In genomic region chr1:44543064-44543815, GRCh38 we compare ENCODE assay signal across 19 cellular contexts.
DNase-seq lines count a peak whose midpoint lies in the region; ATAC-seq, FAIRE-seq and TF ChIP-seq lines count a peak whose summit lies in the region.
"Had no signal": no experiment of that assay in that cellular context is flagged by ENCODE, and none has a peak within 500 bp of the region (broad histone marks: within the 10 kb centered on the region; RNA-seq: fewer than 3 reads in every experiment).

No MANE protein-coding gene starts in this region.

- peaks cover 0 to 6% of the 10 kb centered on the region in 2 experiments; a peak in 1 of 5 replicates for H3K4me1 ChIP-seq in K562 (replicated peaks in 1 of 2; ENCODE audit: control insufficient read depth in 2 of 2, insufficient read depth in 2 of 2, low read length in 2 of 2)
- H3K4me1 ChIP-seq: pancreas had no signal

- in situ Hi-C loops in K562 (cut with MboI): no loop called here

- TF ChIP-seq EP300 in K562 (IDR thresholded peaks at IDR 0.05; ENCODE audit: low read length): no peak

- no TSS peak for BruUV-seq in K562 (replicated peaks; lab: Mats Ljungman, UMichigan)

- TF ChIP-seq RAD21 in K562 (CRISPR knock-in tag; conservative IDR thresholded peaks at IDR 0.05 in 1 of 2, IDR thresholded peaks at IDR 0.05 in 1 of 2): no peak

- POLR2A ChIA-PET in K562 (lab: Yijun Ruan, JAX): interaction anchor here (0.5 to 4.7 kb wide), 6 partner anchors 11 to 135 kb away, joined by 3 to 21 read pairs (median 3); no protein-coding TSS in a partner anchor

- H3K9me1 ChIP-seq in K562 (ENCODE audit: control insufficient read depth, insufficient read depth, low read length): no peaks in the 10 kb centered on the region

- intact Hi-C loops in K562 (cut with micrococcal nuclease): no loop called here

- ATAC-seq in K562 (peak; percentile 59), GM19452 (IDR thresholded peaks at IDR 0.05; ENCODE audit: unreplicated experiment) (no peak)
- no peak for ATAC-seq in stimulated activated naive CD8-positive, alpha-beta T cell treated with anti-CD3 and anti-CD28 coated beads, Interleukin-15, Interleukin-2, amounts not matched to agents 100 U/mL and 50 U/mL, for 24 hours
- ATAC-seq: pancreas had no signal

- 0 out of 2 replicates have a peak, but pooled peaks cover 5% of the 10 kb centered on the region for H4K20me1 ChIP-seq in K562 (replicated peaks; ENCODE audit: control insufficient read depth, insufficient read depth, low read length)

- no peaks in the 10 kb centered on the region for H3K9me3 ChIP-seq in K562 (replicated peaks; ENCODE audit: control insufficient read depth, insufficient read depth, low read depth, low read length)
- H3K9me3 ChIP-seq: pancreas, Peyer's patch had no signal

- H3K9ac ChIP-seq in K562 (ENCODE audit: insufficient read depth in 1 of 2, low read depth in 2 of 2, low read length in 2 of 2): peak overlapping the region in 1 of 2 experiments; percentile 40; a peak in 1 of 4 replicates

- no peak for FAIRE-seq in K562 (lab: Jason Lieb, UNC)
- FAIRE-seq: endothelial cell of umbilical vein, GM12891, pancreas had no signal

- H3K4me2 ChIP-seq in K562 (ENCODE audit: insufficient read depth, low read length): no peak overlapping the region

- peaks cover 56 to 64% of the 10 kb centered on the region in 2 experiments for H3K27me3 ChIP-seq in K562 (ENCODE audit: control insufficient read depth in 2 of 2, insufficient read depth in 2 of 2, low read length in 2 of 2)
- H3K27me3 ChIP-seq in layer of hippocampus (ENCODE audit: control insufficient read depth, insufficient read depth, low read length): no peaks in the 10 kb centered on the region
- H3K27me3 ChIP-seq: pancreas, Peyer's patch had no signal

- no peak overlapping the region for H3K4me3 ChIP-seq in K562
- H3K4me3 ChIP-seq: lung, pancreas, Peyer's patch had no signal

- no peak for TF ChIP-seq POLR2A in K562 (conservative IDR thresholded peaks at IDR 0.05)

- no peaks in the 10 kb centered on the region for H3K36me3 ChIP-seq in K562 (ENCODE audit: control insufficient read depth, insufficient read depth, low read length)
- H3K36me3 ChIP-seq: pancreas, Peyer's patch had no signal

- H3K79me2 ChIP-seq in K562 (ENCODE audit: control insufficient read depth, insufficient read depth, low read length): no peaks in the 10 kb centered on the region

- DNase-seq in ELF-1 (ENCODE audit: low read depth, low spot score) (peak; percentile 89), NCI-H1417 (lab: John Stamatoyannopoulos, UW) (peak in 2 of 3 experiments; percentile 90 to 98), K562 (ENCODE audit: extremely low read depth in 1 of 4, low spot score in 3 of 4) (peak in 2 of 4 experiments; percentile 65 to 68), amniotic stem cell (lab: John Stamatoyannopoulos, UW) (no peak)
- no peak for DNase-seq in stimulated activated naive CD8-positive, alpha-beta T cell treated with anti-CD3 and anti-CD28 coated beads, Interleukin-15, Interleukin-2, amounts not matched to agents 100 U/mL and 50 U/mL, for 24 hours
- no peak for DNase-seq in central memory CD4-positive, alpha-beta T cell
- DNase-seq: activated CD4-positive, alpha-beta T cell treated with anti-CD3 and anti-CD28 coated beads, Interleukin-2, amount 50 U/mL, for 4 hours; activated effector memory CD4-positive, alpha-beta T cell treated with Interleukin-2 at 50 U/mL for 16 hours; DMS79 treated with DMSO at 0.1 percent for 48 hours; GOT3; NCI-H2029; pancreas; Peyer's patch; T-helper 2 cell had no signal

- H2AFZ ChIP-seq in K562 (ENCODE audit: low read depth, low read length): no peak overlapping the region

- TF ChIP-seq CTCF in K562 (IDR thresholded peaks at IDR 0.05 in 2 of 3, conservative IDR thresholded peaks at IDR 0.05 in 1 of 3; ENCODE audit: insufficient read depth in 2 of 3, low read depth in 1 of 3, low read length in 3 of 3): 0 out of 6 replicates have a peak, but pooled peaks of 1 of the 3 experiments have one; percentile 16

- CTCF ChIA-PET in K562 (lab: Yijun Ruan, JAX; ENCODE audit: low intra/inter-chr PET ratio): no interaction called here

- 5% methylated on average over 14 of the region's 15 CpGs for WGBS in K562 (ENCODE audit: insufficient coverage, low coverage, missing lambda C conversion rate)

- no peak overlapping the region for H3K27ac ChIP-seq in K562 (ENCODE audit: extremely low read depth, low read depth, low read length)
- H3K27ac ChIP-seq in layer of hippocampus (ENCODE audit: low read depth, low read length): peak overlapping the region; percentile 91
- H3K27ac ChIP-seq: pancreas, Peyer's patch had no signal

TF ChIP-seq in K562, 482 proteins besides CTCF, POLR2A, EP300 and RAD21:
- TF ChIP-seq ZNF384 (IDR thresholded peaks at IDR 0.05; ENCODE audit: low read depth, low read length) (no peak), CEBPB (tag; IDR thresholded peaks at IDR 0.05) (peak; percentile 62), ZNF668 (CRISPR knock-in tag; IDR thresholded peaks at IDR 0.05) (no peak), RUNX1 (IDR thresholded peaks at IDR 0.05; ENCODE audit: low read depth) (no peak), CBX2 (IDR thresholded peaks at IDR 0.05; ENCODE audit: insufficient read depth, low read length, poor library complexity, severe bottlenecking) (no peak), CEBPG (CRISPR knock-in tag; IDR thresholded peaks at IDR 0.05) (peak; percentile 25; the same call in 1 of the 2 replicates), CEBPG (tag; conservative IDR thresholded peaks at IDR 0.05 in 1 of 2, IDR thresholded peaks at IDR 0.05 in 1 of 2) (peak; percentile 59 to 64; a peak in 3 of 4 replicates), CTCFL (IDR thresholded peaks at IDR 0.05; ENCODE audit: borderline replicate concordance, insufficient read depth, low read depth, low read length, poor library complexity, severe bottlenecking) (no peak)
- TF ChIP-seq, protein P1, sequence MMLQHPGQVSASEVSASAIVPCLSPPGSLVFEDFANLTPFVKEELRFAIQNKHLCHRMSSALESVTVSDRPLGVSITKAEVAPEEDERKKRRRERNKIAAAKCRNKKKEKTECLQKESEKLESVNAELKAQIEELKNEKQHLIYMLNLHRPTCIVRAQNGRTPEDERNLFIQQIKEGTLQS (IDR thresholded peaks at IDR 0.05): peak; percentile 64; the same call in 1 of the 2 replicates
- TF ChIP-seq, protein P1 (CRISPR knock-in tag; conservative IDR thresholded peaks at IDR 0.05): no peak

Comparison
In these comparisons a context has a peak if more than half of its experiments do, and no peak if none do; other contexts are left out.
1. DNase-seq: peak in ELF-1 (single experiment) and NCI-H1417 (2 of 3); none in amniotic stem cell (single experiment), stimulated activated naive CD8-positive, alpha-beta T cell treated with anti-CD3 and anti-CD28 coated beads, Interleukin-15, Interleukin-2, amounts not matched to agents 100 U/mL and 50 U/mL, for 24 hours (single experiment) and central memory CD4-positive, alpha-beta T cell (single experiment).